Comparison of ENCODE assay signal across 8 cellular contexts in genomic region chr7:27165089-27165654, GRCh38. TPM values are rescaled to one million over a fixed set of nuclear protein-coding genes. Genes with fewer than 3 reads are reported as not detected.
DNase-seq lines count a peak whose midpoint lies in the region; ATAC-seq and TF ChIP-seq lines count a peak whose summit lies in the region.

TSS of gene HOXA9 (minus strand) at chr7:27165537. CDS start at chr7:27165457, 80 bp downstream.

- H3K27ac Mint-ChIP-seq in T-helper 1 cell treated with Interleukin-12 subunit alpha and Interleukin-12 subunit beta and Interleukin-4 antibody, amounts not matched to agents 30 μg/mL and 1 μg/mL, for 36 hours: peak within 1 kb of the TSS; percentile 45
- H3K27ac Mint-ChIP-seq in activated CD4-positive, alpha-beta memory T cell treated with anti-CD3 and anti-CD28 coated beads for 36 hours: peak within 1 kb of the TSS; percentile 66

- TF ChIP-seq POLR2A in suprapubic skin (IDR thresholded peaks at IDR 0.05): peak in 1 of 2 donors; percentile 48
- no peak for TF ChIP-seq POLR2A in gastroesophageal sphincter (IDR thresholded peaks at IDR 0.05)

- H3K4me1 ChIP-seq in iPS-18a (ENCODE audit: control insufficient read depth, low read depth, low read length) (no peaks in the 10 kb centered on the region), suprapubic skin (peaks cover 80% of the 10 kb centered on the region), gastroesophageal sphincter (peaks cover 0 to 54% (median 28%) of the 10 kb centered on the region in 3 donors)

- H3K9me3 ChIP-seq in iPS-18a (ENCODE audit: control insufficient read depth, low read depth, low read length) (peaks cover 2% of the 10 kb centered on the region), suprapubic skin (no peaks in the 10 kb centered on the region), gastroesophageal sphincter (peaks cover 0 to 3% (median 0%) of the 10 kb centered on the region in 3 donors)

- H3K36me3 ChIP-seq in iPS-18a (ENCODE audit: control insufficient read depth, low read depth, low read length): no peaks in the 10 kb centered on the region
- H3K36me3 ChIP-seq in suprapubic skin: no peaks in the 10 kb centered on the region
- H3K36me3 ChIP-seq in gastroesophageal sphincter: no peaks in the 10 kb centered on the region

- POLR2A ChIA-PET in activated CD4-positive, alpha-beta memory T cell treated with anti-CD3 and anti-CD28 coated beads for 36 hours (lab: Charles Lee): no interaction called here

- intact Hi-C loops in activated CD4-positive, alpha-beta memory T cell treated with anti-CD3 and anti-CD28 coated beads for 36 hours (cut with micrococcal nuclease): loop anchor here (2.0 to 5.0 kb wide), 2 partner anchors 14 to 77 kb away; partner anchors contain the start of gene EVX1

- H3K27ac ChIP-seq in iPS-18a (ENCODE audit: low read length) (no peak within 1 kb of the TSS), suprapubic skin (peak within 1 kb of the TSS; percentile 97), gastroesophageal sphincter (no peak within 1 kb of the TSS)

- no peak for ATAC-seq in gastroesophageal sphincter

- 1% methylated on average over 25 of the region's 64 CpGs for WGBS in suprapubic skin
- WGBS in gastroesophageal sphincter (ENCODE audit: low coverage in 1 of 2), 2 donors: 48% methylated on average over 2 of the region's 64 CpGs; no CpG with 5 or more reads in 1 of the 2 donors

- H3K9ac ChIP-seq in iPS-18a (ENCODE audit: low read length): peak within 1 kb of the TSS; percentile 1

- CTCF ChIA-PET in activated CD4-positive, alpha-beta memory T cell treated with anti-CD3 and anti-CD28 coated beads for 36 hours (lab: Charles Lee): interaction anchor here (0.7 to 6.5 kb wide), 4 partner anchors 14 to 478 kb away, joined by 3 to 72 read pairs (median 14); partner anchors contain the start of gene HOXA3

- H3K27me3 ChIP-seq in iPS-18a (ENCODE audit: control insufficient read depth, insufficient read depth, low read length) (peaks cover 100% of the 10 kb centered on the region), suprapubic skin (peaks cover 20% of the 10 kb centered on the region), gastroesophageal sphincter (peaks cover 100% of the 10 kb centered on the region)

- H3K36me3 Mint-ChIP-seq in T-helper 1 cell treated with Interleukin-12 subunit alpha and Interleukin-12 subunit beta and Interleukin-4 antibody, amounts not matched to agents 30 μg/mL and 1 μg/mL, for 36 hours (ENCODE audit: low read depth): peaks cover 2% of the 10 kb centered on the region
- peaks cover 2% of the 10 kb centered on the region for H3K36me3 Mint-ChIP-seq in activated CD4-positive, alpha-beta memory T cell treated with anti-CD3 and anti-CD28 coated beads for 36 hours

- H3K4me3 Mint-ChIP-seq in T-helper 1 cell treated with Interleukin-12 subunit alpha and Interleukin-12 subunit beta and Interleukin-4 antibody, amounts not matched to agents 30 μg/mL and 1 μg/mL, for 36 hours: no peak within 1 kb of the TSS
- peak within 1 kb of the TSS; percentile 34 for H3K4me3 Mint-ChIP-seq in activated CD4-positive, alpha-beta memory T cell treated with anti-CD3 and anti-CD28 coated beads for 36 hours

- DNase-seq in T-helper 1 cell: no peak
- DNase-seq in activated CD4-positive, alpha-beta memory T cell treated with anti-CD3 and anti-CD28 coated beads for 36 hours: no peak
- peak; percentile 94 to 97 for DNase-seq in suprapubic skin (ENCODE audit: low spot score in 2 of 2)
- DNase-seq in C1 segment of cervical spinal cord (lab: John Stamatoyannopoulos, UW): no peak
- DNase-seq in NCI-H1436 treated with DMSO at 0.1 percent for 48 hours (lab: John Stamatoyannopoulos, UW): no peak

- H3K9me3 Mint-ChIP-seq in T-helper 1 cell treated with Interleukin-12 subunit alpha and Interleukin-12 subunit beta and Interleukin-4 antibody, amounts not matched to agents 30 μg/mL and 1 μg/mL, for 36 hours: no peaks in the 10 kb centered on the region
- no peaks in the 10 kb centered on the region for H3K9me3 Mint-ChIP-seq in activated CD4-positive, alpha-beta memory T cell treated with anti-CD3 and anti-CD28 coated beads for 36 hours

- H3K4me1 Mint-ChIP-seq in T-helper 1 cell treated with Interleukin-12 subunit alpha and Interleukin-12 subunit beta and Interleukin-4 antibody, amounts not matched to agents 30 μg/mL and 1 μg/mL, for 36 hours (ENCODE audit: low read depth): peaks cover 5% of the 10 kb centered on the region
- peaks cover 28% of the 10 kb centered on the region for H3K4me1 Mint-ChIP-seq in activated CD4-positive, alpha-beta memory T cell treated with anti-CD3 and anti-CD28 coated beads for 36 hours (ENCODE audit: low read depth)

- TF ChIP-seq CTCF in suprapubic skin (IDR thresholded peaks at IDR 0.05): no peak
- TF ChIP-seq CTCF in gastroesophageal sphincter (IDR thresholded peaks at IDR 0.05): no peak

- H3K27me3 Mint-ChIP-seq in T-helper 1 cell treated with Interleukin-12 subunit alpha and Interleukin-12 subunit beta and Interleukin-4 antibody, amounts not matched to agents 30 μg/mL and 1 μg/mL, for 36 hours (ENCODE audit: low read depth): peaks cover 84% of the 10 kb centered on the region
- H3K27me3 Mint-ChIP-seq in activated CD4-positive, alpha-beta memory T cell treated with anti-CD3 and anti-CD28 coated beads for 36 hours: peaks cover 73% of the 10 kb centered on the region

- no peak within 1 kb of the TSS for H3K4me3 ChIP-seq in iPS-18a (ENCODE audit: low read length)
- peak within 1 kb of the TSS; percentile 84 for H3K4me3 ChIP-seq in suprapubic skin
- peak within 1 kb of the TSS in 1 of 2 donors; percentile 36 for H3K4me3 ChIP-seq in gastroesophageal sphincter

- no peak for TF ChIP-seq EP300 in suprapubic skin (IDR thresholded peaks at IDR 0.05)
- no peak for TF ChIP-seq EP300 in gastroesophageal sphincter (IDR thresholded peaks at IDR 0.05)

RNA-seq across cellular contexts. Expression of gene HOXA9, which starts in this region (rescaled TPM):
- under 1 TPM in 1 of 2 experiments, not detected in 1; 0.19 TPM for total RNA-seq in activated CD4-positive, alpha-beta memory T cell treated with anti-CD3 and anti-CD28 coated beads for 36 hours
- total RNA-seq in suprapubic skin (10 to 100 TPM; 26.7 to 64.8 (median 48.7) TPM), gastroesophageal sphincter (under 1 TPM in 2 of 4 donors, not detected in 2; 0.54 to 0.89 TPM)

Comparison
In these comparisons a context has a peak if more than half of its experiments do, and no peak if none do; other contexts are left out.
1. RNA of gene HOXA9 (total RNA-seq): 26.7 to 64.8 TPM in suprapubic skin; 0.54 to 0.89 TPM in gastroesophageal sphincter and 0.19 TPM in activated CD4-positive, alpha-beta memory T cell treated with anti-CD3 and anti-CD28 coated beads for 36 hours; every median in the first group is over 10 times any median in the second.
2. DNase-seq: peak in suprapubic skin (2 of 2); none in T-helper 1 cell (0 of 5), activated CD4-positive, alpha-beta memory T cell treated with anti-CD3 and anti-CD28 coated beads for 36 hours (single experiment), C1 segment of cervical spinal cord (0 of 14) and NCI-H1436 treated with DMSO at 0.1 percent for 48 hours (single experiment).